ENCODE assay signal across 8 cellular contexts in genomic region chr2:42828487-42829416, GRCh38. TPM values are rescaled to one million over a fixed set of nuclear protein-coding genes. Genes with fewer than 3 reads are reported as not detected.
DNase-seq lines count a peak whose midpoint lies in the region; ATAC-seq, FAIRE-seq and TF ChIP-seq lines count a peak whose summit lies in the region.

No MANE protein-coding gene starts in this region.

- peak; percentile 81 for TF ChIP-seq CTCF in WTC11 (IDR thresholded peaks at IDR 0.05)
- peak; percentile 94 for TF ChIP-seq CTCF in bronchial epithelial cell (IDR thresholded peaks at IDR 0.05; ENCODE audit: insufficient read depth, low read length, severe bottlenecking)
- peak; percentile 86 for TF ChIP-seq CTCF in kidney epithelial cell (IDR thresholded peaks at IDR 0.05; ENCODE audit: insufficient read depth, low read length, poor library complexity, severe bottlenecking)

- CTCF ChIA-PET in WTC11 (lab: Charles Lee): interaction anchor here (0.6 to 3.2 kb wide), 29 partner anchors 15 to 656 kb away, joined by 3 to 14 read pairs (median 4); no protein-coding TSS in a partner anchor

- ATAC-seq in HG02938 (IDR thresholded peaks at IDR 0.05; ENCODE audit: unreplicated experiment) (peak; percentile 79), WTC11 (peak; percentile 89)

- H3K4me3 ChIP-seq in bronchial epithelial cell (ENCODE audit: low read depth, low read length): no peak overlapping the region
- no peak overlapping the region for H3K4me3 ChIP-seq in kidney epithelial cell (ENCODE audit: low read depth, low read length)

- H3K4me1 Mint-ChIP-seq in WTC11: 0 out of 2 replicates have a peak, but pooled peaks cover 8% of the 10 kb centered on the region

- no peak for FAIRE-seq in bronchial epithelial cell (lab: Jason Lieb, UNC)

- peaks cover 16% of the 10 kb centered on the region for H3K27me3 Mint-ChIP-seq in WTC11 (ENCODE audit: low read depth)

- H3K27me3 ChIP-seq in bronchial epithelial cell (ENCODE audit: control insufficient read depth, insufficient read depth, low read length): peaks cover under 1% of the 10 kb centered on the region
- H3K27me3 ChIP-seq in kidney epithelial cell (ENCODE audit: control insufficient read depth, insufficient read depth, low read length): no peaks in the 10 kb centered on the region

- no peaks in the 10 kb centered on the region for H3K36me3 Mint-ChIP-seq in WTC11

- no peaks in the 10 kb centered on the region; the same call in 1 of the 2 replicates for H3K9me3 Mint-ChIP-seq in WTC11

- POLR2A ChIA-PET in WTC11 (lab: Charles Lee): no interaction called here

- no peak overlapping the region for H3K4me3 Mint-ChIP-seq in WTC11

- no peaks in the 10 kb centered on the region for H3K36me3 ChIP-seq in bronchial epithelial cell (ENCODE audit: control insufficient read depth, insufficient read depth, low read length)
- no peaks in the 10 kb centered on the region for H3K36me3 ChIP-seq in kidney epithelial cell (ENCODE audit: control insufficient read depth, insufficient read depth, low read length)

- peak; percentile 38 for DNase-seq in NK-92 treated with Interleukin-12 subunit alpha and Interleukin-12 subunit beta, amount 100 ng/mL, for 24 hours (lab: John Stamatoyannopoulos, UW)
- DNase-seq in NK-92 (lab: John Stamatoyannopoulos, UW; ENCODE audit: unreplicated experiment) (no peak), NCI-H2196 treated with DMSO at 0.1 percent for 48 hours (lab: John Stamatoyannopoulos, UW; ENCODE audit: unreplicated experiment) (peak; percentile 48), WTC11 (ENCODE audit: low spot score) (peak; percentile 82), bronchial epithelial cell (ENCODE audit: low read depth) (peak; percentile 50), kidney epithelial cell (ENCODE audit: low read depth) (no peak)
- DNase-seq in stimulated activated CD4-positive, alpha-beta T cell treated with anti-CD3 and anti-CD28 coated beads, Interleukin-1b, Interleukin-23, amount 100 ng/mL, for 48 hours: peak; percentile 69

- H3K27ac Mint-ChIP-seq in WTC11: no peak overlapping the region

TF ChIP-seq in WTC11, 78 proteins besides CTCF, POLR2A, EP300 and RAD21:
- TF ChIP-seq NR1H2 (CRISPR knock-in tag; IDR thresholded peaks at IDR 0.05): no peak
- TF ChIP-seq, protein P1, sequence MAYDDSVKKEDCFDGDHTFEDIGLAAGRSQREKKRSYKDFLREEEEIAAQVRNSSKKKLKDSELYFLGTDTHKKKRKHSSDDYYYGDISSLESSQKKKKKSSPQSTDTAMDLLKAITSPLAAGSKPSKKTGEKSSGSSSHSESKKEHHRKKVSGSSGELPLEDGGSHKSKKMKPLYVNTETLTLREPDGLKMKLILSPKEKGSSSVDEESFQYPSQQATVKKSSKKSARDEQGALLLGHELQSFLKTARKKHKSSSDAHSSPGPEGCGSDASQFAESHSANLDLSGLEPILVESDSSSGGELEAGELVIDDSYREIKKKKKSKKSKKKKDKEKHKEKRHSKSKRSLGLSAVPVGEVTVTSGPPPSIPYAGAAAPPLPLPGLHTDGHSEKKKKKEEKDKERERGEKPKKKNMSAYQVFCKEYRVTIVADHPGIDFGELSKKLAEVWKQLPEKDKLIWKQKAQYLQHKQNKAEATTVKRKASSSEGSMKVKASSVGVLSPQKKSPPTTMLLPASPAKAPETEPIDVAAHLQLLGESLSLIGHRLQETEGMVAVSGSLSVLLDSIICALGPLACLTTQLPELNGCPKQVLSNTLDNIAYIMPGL (CRISPR knock-in tag; IDR thresholded peaks at IDR 0.05): 0 out of 2 replicates have a peak, but pooled peaks have one; percentile 27
TF ChIP-seq in WTC11: peak in this region for 1.

RNA-seq across cellular contexts. Expression of gene HAAO, which starts 36.4 kb away (rescaled TPM):
- 8.0 to 9.8 TPM (median 8.4 TPM) in 3 replicates for total RNA-seq in WTC11 (2021)
- total RNA-seq in bronchial epithelial cell: 0.38 TPM in 1 of 2 replicates, not detected in the other
- total RNA-seq in kidney epithelial cell: 1.5 and 2.8 TPM in 2 replicates

Comparison
In these comparisons a context has a peak if more than half of its experiments do, and no peak if none do; other contexts are left out.
1. DNase-seq: peak in NK-92 treated with Interleukin-12 subunit alpha and Interleukin-12 subunit beta, amount 100 ng/mL, for 24 hours (single experiment), NCI-H2196 treated with DMSO at 0.1 percent for 48 hours (single experiment), WTC11 (single experiment), bronchial epithelial cell (single experiment) and stimulated activated CD4-positive, alpha-beta T cell treated with anti-CD3 and anti-CD28 coated beads, Interleukin-1b, Interleukin-23, amount 100 ng/mL, for 48 hours (single experiment); none in NK-92 (single experiment) and kidney epithelial cell (single experiment).
2. Peak in every context shown above with its lines, with median percentiles within 50 percentile points of each other: CTCF ChIP-seq.